8 cellular contexts compared by ENCODE assay signal in the genomic region with DNA sequence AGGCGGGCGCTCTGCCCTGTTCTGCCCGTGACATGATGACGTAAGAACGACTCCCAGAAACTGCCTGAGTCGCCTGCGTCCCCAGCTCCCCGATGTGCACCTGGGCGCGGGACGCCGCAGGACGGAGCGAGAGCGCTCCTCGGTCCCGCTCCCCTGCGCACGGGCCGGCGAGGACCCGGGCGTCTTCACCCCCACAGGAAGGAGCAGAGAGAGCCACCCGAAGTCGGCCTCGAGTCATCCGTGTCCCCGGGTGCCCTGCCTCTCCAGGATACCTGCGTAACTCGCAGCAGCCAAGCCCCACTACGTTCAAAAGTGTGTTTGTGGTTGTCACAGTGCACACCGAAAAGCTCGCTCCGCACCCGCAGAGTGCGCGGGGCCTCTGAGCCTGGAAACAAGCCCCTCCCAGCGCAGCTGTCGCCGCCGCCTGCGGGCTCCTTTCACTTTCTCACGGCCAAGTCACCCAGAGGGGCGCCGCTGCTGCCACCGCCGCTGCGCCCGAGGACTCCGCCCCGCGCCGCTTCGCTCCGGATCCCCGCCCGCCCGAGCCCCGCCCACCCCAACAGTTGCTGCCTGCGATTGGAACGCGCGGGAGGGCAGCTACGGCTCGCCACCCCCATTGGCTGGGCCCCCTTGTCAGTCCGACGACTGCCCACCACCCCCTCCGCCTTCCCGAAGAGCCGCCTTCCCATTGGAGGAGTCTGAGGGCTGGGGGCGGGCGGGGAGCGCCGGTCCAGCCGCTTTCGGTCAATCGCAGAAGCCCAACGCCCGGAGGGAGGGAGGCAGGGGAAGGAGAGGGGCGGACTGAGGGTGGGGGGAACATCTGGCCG. TPM values are rescaled to one million over a fixed set of nuclear protein-coding genes. Genes with fewer than 3 reads are reported as not detected.
DNase-seq lines count a peak whose midpoint lies in the region; ATAC-seq and TF ChIP-seq lines count a peak whose summit lies in the region.

No MANE protein-coding gene starts in this region.

- H3K9me3 ChIP-seq in SK-N-SH (no peaks in the 10 kb centered on the region), testis (no peaks in the 10 kb centered on the region)

- CTCF ChIA-PET in GM10248 (lab: Yijun Ruan, JAX) (interaction anchor here (0.8 to 1.2 kb wide), 4 partner anchors 11 to 251 kb away, joined by 3 to 4 read pairs (median 3); no protein-coding TSS in a partner anchor), SK-N-SH (lab: Yijun Ruan, JAX) (interaction anchor here (0.6 to 1.0 kb wide), 2 partner anchors 221 to 704 kb away, joined by 3 read pairs; no protein-coding TSS in a partner anchor)

- POLR2A ChIA-PET in GM10248 (lab: Yijun Ruan, JAX): interaction anchor here (0.8 to 1.1 kb wide), 3 partner anchors 15 to 792 kb away, joined by 3 to 7 read pairs (median 4); partner anchors contain the start of gene SDCCAG8
- POLR2A ChIA-PET in SK-N-SH (lab: Yijun Ruan, JAX): interaction anchor here (0.5 kb wide), 1 partner anchor 334 kb away, joined by 3 read pairs; no protein-coding TSS in a partner anchor

- peak; percentile 59 for TF ChIP-seq POLR2A in testis (IDR thresholded peaks at IDR 0.05)

- H3K36me3 ChIP-seq in SK-N-SH (replicated peaks in 1 of 2; ENCODE audit: control insufficient read depth in 1 of 2, insufficient read depth in 2 of 2, low read length in 1 of 2) (peaks cover 0 to 5% of the 10 kb centered on the region in 2 experiments), testis (ENCODE audit: low read depth, missing control alignments) (no peaks in the 10 kb centered on the region)

- peaks cover 17 to 38% of the 10 kb centered on the region in 2 experiments; a peak in 3 of 4 replicates for H3K4me1 ChIP-seq in SK-N-SH (ENCODE audit: control insufficient read depth in 1 of 2, insufficient read depth in 2 of 2, low read depth in 1 of 2, low read length in 1 of 2)
- peaks cover 33% of the 10 kb centered on the region for H3K4me1 ChIP-seq in testis

- peak overlapping the region; percentile 92 for H3K9ac ChIP-seq in SK-N-SH

- no peak for TF ChIP-seq RAD21 in SK-N-SH (IDR thresholded peaks at IDR 0.05; ENCODE audit: low read length)

- H2AFZ ChIP-seq in SK-N-SH (ENCODE audit: low read depth): peak overlapping the region; percentile 42

- WGBS in SK-N-SH (ENCODE audit: low lambda C conversion rate): under 1% methylated on average over 26 of the region's 81 CpGs
- WGBS in testis, 2 donors: 1% methylated on average over 33 to 67 of the region's 81 CpGs

- H3K4me2 ChIP-seq in SK-N-SH: peak overlapping the region; percentile 88

- H3K27ac ChIP-seq in SK-N-SH (ENCODE audit: low read depth in 2 of 2, low read length in 1 of 2) (peak overlapping the region; percentile 93 to 99), testis (peak overlapping the region; percentile 95 to 98)

- peaks cover 0 to 6% of the 10 kb centered on the region in 2 donors for H3K36me3 Mint-ChIP-seq in activated naive CD4-positive, alpha-beta T cell treated with anti-CD3 and anti-CD28 coated beads, Interleukin-2, amount 50 U/mL, for 72 hours

- peak overlapping the region; percentile 91 to 97 for H3K27ac Mint-ChIP-seq in activated naive CD4-positive, alpha-beta T cell treated with anti-CD3 and anti-CD28 coated beads, Interleukin-2, amount 50 U/mL, for 72 hours

- H3K79me2 ChIP-seq in SK-N-SH (ENCODE audit: insufficient read depth): peaks cover 37% of the 10 kb centered on the region

- intact Hi-C loops in testis (cut with DNase I; ENCODE audit: low total_unique reads): no loop called here

- peaks cover 6% of the 10 kb centered on the region for H3F3A ChIP-seq in SK-N-SH (replicated peaks; ENCODE audit: insufficient read depth)

- DNase-seq in GM10248 (ENCODE audit: extremely low spot score) (peak; percentile 95), NCI-H1092 (lab: John Stamatoyannopoulos, UW) (peak; percentile 99), SK-N-SH (peak; percentile 96), glomerular visceral epithelial cell (ENCODE audit: extremely low spot score) (peak; percentile 100), omental fat pad (ENCODE audit: low spot score) (peak; percentile 78), testis (peak; percentile 99)
- peak; percentile 88 to 96 for DNase-seq in activated naive CD4-positive, alpha-beta T cell treated with anti-CD3 and anti-CD28 coated beads, Interleukin-2, amount 50 U/mL, for 72 hours (ENCODE audit: low spot score in 2 of 2)

- H3K4me3 ChIP-seq in SK-N-SH (ENCODE audit: low read depth in 2 of 2, low read length in 1 of 2): peak overlapping the region; percentile 66 to 86
- H3K4me3 ChIP-seq in testis: peak overlapping the region; percentile 81 to 99

- TF ChIP-seq EP300 in SK-N-SH (IDR thresholded peaks at IDR 0.05; ENCODE audit: borderline replicate concordance in 1 of 2, low read depth in 1 of 2, low read length in 1 of 2): no peak; a peak in 1 of 4 replicates

- ATAC-seq in HG02610 (IDR thresholded peaks at IDR 0.05; ENCODE audit: unreplicated experiment) (peak; percentile 82), omental fat pad (ENCODE audit: low FRiP score) (peak; percentile 98)
- peak; percentile 89 to 91 for ATAC-seq in activated naive CD4-positive, alpha-beta T cell treated with anti-CD3 and anti-CD28 coated beads, Interleukin-2, amount 50 U/mL, for 72 hours

- no peaks in the 10 kb centered on the region for H3K9me3 Mint-ChIP-seq in activated naive CD4-positive, alpha-beta T cell treated with anti-CD3 and anti-CD28 coated beads, Interleukin-2, amount 50 U/mL, for 72 hours

- H3K27me3 ChIP-seq in SK-N-SH (ENCODE audit: insufficient read depth) (no peaks in the 10 kb centered on the region), testis (no peaks in the 10 kb centered on the region)

- H4K20me1 ChIP-seq in SK-N-SH (ENCODE audit: insufficient read depth): peaks cover 16% of the 10 kb centered on the region

- TF ChIP-seq CTCF in GM10248 (IDR thresholded peaks at IDR 0.05; ENCODE audit: control extremely low read depth, extremely low read depth, low read depth, missing control alignments) (no peak), SK-N-SH (IDR thresholded peaks at IDR 0.05) (no peak), omental fat pad (IDR thresholded peaks at IDR 0.05) (no peak), testis (IDR thresholded peaks at IDR 0.05) (no peak)

- no peaks in the 10 kb centered on the region for H3K9me2 ChIP-seq in SK-N-SH

TF ChIP-seq in SK-N-SH, 30 proteins besides CTCF, POLR2A, EP300 and RAD21 (continues in another document):
- TF ChIP-seq MEF2A (IDR thresholded peaks at IDR 0.05; ENCODE audit: borderline replicate concordance, low read depth) (no peak), USF2 (IDR thresholded peaks at IDR 0.05; ENCODE audit: borderline replicate concordance, low read depth, low read length) (no peak), RFX5 (IDR thresholded peaks at IDR 0.05; ENCODE audit: low read length) (peak; percentile 58; the same call in 1 of the 2 replicates), SMC3 (IDR thresholded peaks at IDR 0.05; ENCODE audit: low read depth, low read length) (no peak), MXI1 (IDR thresholded peaks at IDR 0.05; ENCODE audit: low read depth, low read length) (peak; percentile 57), PBX3 (IDR thresholded peaks at IDR 0.05) (peak; percentile 97)
- TF ChIP-seq, protein P1, sequence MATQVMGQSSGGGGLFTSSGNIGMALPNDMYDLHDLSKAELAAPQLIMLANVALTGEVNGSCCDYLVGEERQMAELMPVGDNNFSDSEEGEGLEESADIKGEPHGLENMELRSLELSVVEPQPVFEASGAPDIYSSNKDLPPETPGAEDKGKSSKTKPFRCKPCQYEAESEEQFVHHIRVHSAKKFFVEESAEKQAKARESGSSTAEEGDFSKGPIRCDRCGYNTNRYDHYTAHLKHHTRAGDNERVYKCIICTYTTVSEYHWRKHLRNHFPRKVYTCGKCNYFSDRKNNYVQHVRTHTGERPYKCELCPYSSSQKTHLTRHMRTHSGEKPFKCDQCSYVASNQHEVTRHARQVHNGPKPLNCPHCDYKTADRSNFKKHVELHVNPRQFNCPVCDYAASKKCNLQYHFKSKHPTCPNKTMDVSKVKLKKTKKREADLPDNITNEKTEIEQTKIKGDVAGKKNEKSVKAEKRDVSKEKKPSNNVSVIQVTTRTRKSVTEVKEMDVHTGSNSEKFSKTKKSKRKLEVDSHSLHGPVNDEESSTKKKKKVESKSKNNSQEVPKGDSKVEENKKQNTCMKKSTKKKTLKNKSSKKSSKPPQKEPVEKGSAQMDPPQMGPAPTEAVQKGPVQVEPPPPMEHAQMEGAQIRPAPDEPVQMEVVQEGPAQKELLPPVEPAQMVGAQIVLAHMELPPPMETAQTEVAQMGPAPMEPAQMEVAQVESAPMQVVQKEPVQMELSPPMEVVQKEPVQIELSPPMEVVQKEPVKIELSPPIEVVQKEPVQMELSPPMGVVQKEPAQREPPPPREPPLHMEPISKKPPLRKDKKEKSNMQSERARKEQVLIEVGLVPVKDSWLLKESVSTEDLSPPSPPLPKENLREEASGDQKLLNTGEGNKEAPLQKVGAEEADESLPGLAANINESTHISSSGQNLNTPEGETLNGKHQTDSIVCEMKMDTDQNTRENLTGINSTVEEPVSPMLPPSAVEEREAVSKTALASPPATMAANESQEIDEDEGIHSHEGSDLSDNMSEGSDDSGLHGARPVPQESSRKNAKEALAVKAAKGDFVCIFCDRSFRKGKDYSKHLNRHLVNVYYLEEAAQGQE (IDR thresholded peaks at IDR 0.05; ENCODE audit: low read depth, low read length): no peak; the same call in 1 of the 2 replicates

RNA-seq across cellular contexts. Expression of gene ZBTB18, which starts 3.1 kb away (rescaled TPM):
- polyA plus RNA-seq in SK-N-SH (2012; rRNA removed) (19.3 and 21.3 TPM in 2 replicates), testis (ENCODE audit: insufficient read depth, low read depth, low replicate concordance) (45.0 TPM)
- polyA plus RNA-seq in SK-N-SH (2012; cell fraction: cytosol; rRNA removed): 19.9 and 20.2 TPM in 2 replicates
- 35.1 and 43.3 TPM in 2 replicates for polyA plus RNA-seq in SK-N-SH (2012; cell fraction: nucleus; rRNA removed)
- 10 to 100 TPM in 1 of 2 donors, 1 to 10 TPM in 1; 5.2 to 17.4 TPM for total RNA-seq in activated naive CD4-positive, alpha-beta T cell treated with anti-CD3 and anti-CD28 coated beads, Interleukin-2, amount 50 U/mL, for 72 hours
- total RNA-seq in omental fat pad (10 to 100 TPM in 2 of 4 donors, 1 to 10 TPM in 2; 7.0 to 24.7 (median 10.6) TPM), testis (10 to 100 TPM; 54.3 to 61.9 TPM)

Comparison
In these comparisons a context has a peak if more than half of its experiments do, and no peak if none do; other contexts are left out.
1. Peak in every context shown above with its lines: DNase-seq, ATAC-seq, H3K4me3 ChIP-seq and H3K27ac ChIP-seq.